ENCODE assay signal across 1 cellular context in the genomic region with DNA sequence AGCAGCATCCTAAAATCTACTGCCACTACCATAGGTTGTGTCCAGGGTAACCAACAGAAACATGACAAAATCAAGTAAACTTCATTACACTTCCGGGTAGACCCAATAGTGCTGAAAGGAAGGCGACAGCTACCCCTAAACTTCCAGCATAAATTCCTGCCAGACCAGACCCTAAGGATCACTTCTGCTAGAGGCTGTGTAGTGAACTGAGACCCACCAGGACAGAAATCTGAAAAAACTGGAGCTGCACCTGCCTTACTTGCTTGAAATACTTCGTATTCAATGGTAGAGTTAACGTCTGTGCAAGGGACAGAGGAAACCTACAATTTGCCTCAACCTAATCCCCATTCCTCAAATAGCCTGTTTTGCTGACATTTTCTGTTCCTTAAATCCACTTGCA.
TF ChIP-seq lines count a peak whose summit lies in the region.

No MANE protein-coding gene starts in this region.

TF ChIP-seq in HEK293T, 16 proteins besides CTCF, POLR2A, EP300 and RAD21 (continued from another document):
- 0 out of 2 replicates have a peak, but pooled peaks have one; percentile 23 for TF ChIP-seq ELF4 (IDR thresholded peaks at IDR 0.05)
